11 cellular contexts compared by ENCODE assay signal in the genomic region with DNA sequence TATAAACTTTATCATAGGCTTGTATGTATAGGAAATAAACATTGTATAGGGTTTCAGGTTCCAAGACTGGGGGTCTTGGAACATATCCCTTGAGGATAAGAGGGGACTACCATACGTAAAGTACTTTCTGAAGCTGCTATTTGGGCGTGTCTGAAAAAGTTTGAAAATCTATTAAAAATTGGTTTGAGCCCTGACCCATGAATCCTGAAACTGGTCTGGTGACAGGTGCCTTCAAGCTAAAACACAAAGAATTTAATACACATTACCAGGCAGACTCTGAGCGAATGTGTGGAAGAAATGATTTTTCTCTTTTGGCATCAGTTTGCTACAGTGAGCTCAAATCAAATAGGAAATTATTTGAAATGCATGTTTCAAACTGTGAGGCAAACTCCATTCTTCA. TPM values are rescaled to one million over a fixed set of nuclear protein-coding genes. Genes with fewer than 3 reads are reported as not detected.
"Had no signal": no experiment of that assay in that cellular context is flagged by ENCODE, and none has a peak within 500 bp of the region (broad histone marks: within the 10 kb centered on the region; RNA-seq: fewer than 3 reads in every experiment).

No MANE protein-coding gene starts in this region.

- H3K36me3 ChIP-seq: HAP-1 had no signal

- H3K4me2 ChIP-seq: GM23338 had no signal

- H3K4me3 ChIP-seq: GM23248, GM23338, HAP-1 had no signal

- DNase-seq: GM23248, GOT3, H7, H9, HCEC 1CT, HFFc6 had no signal

- ATAC-seq: GM23338, HCT116 had no signal

- H3K9me3 ChIP-seq: HAP-1 had no signal

- H3K27ac ChIP-seq: GM23248 had no signal

- FAIRE-seq: H1, H54 had no signal

- H3K9ac ChIP-seq: GM23248 had no signal

- H2AFZ ChIP-seq: GM23248, GM23338 had no signal

- H3K4me1 ChIP-seq: HAP-1 had no signal

RNA-seq across cellular contexts. Expression of gene TF, which starts 16.3 kb away (rescaled TPM):
- total RNA-seq: GM23248, H7 had no signal
